Comparison of ENCODE assay signal across 18 cellular contexts in genomic region chr6:131215212-131215611, GRCh38.
DNase-seq lines count a peak whose midpoint lies in the region; ATAC-seq and TF ChIP-seq lines count a peak whose summit lies in the region.
"Had no signal": no experiment of that assay in that cellular context is flagged by ENCODE, and none has a peak within 500 bp of the region (broad histone marks: within the 10 kb centered on the region; RNA-seq: fewer than 3 reads in every experiment).

No MANE protein-coding gene starts in this region.

- H3K27ac ChIP-seq in DND-41 (ENCODE audit: low read length): 0 out of 2 replicates have a peak overlapping the region, but pooled peaks have one; percentile 34
- peak overlapping the region; percentile 28; the same call in 1 of the 2 replicates for H3K27ac ChIP-seq in VCaP
- peak overlapping the region; percentile 60 for H3K27ac ChIP-seq in left ventricle myocardium inferior (replicated peaks)
- no peak overlapping the region for H3K27ac ChIP-seq in neuronal stem cell (replicated peaks; ENCODE audit: low read length)
- no peak overlapping the region for H3K27ac ChIP-seq in stomach
- H3K27ac ChIP-seq: C4-2B, GM23248 had no signal

- intact Hi-C loops in left ventricle myocardium inferior (cut with micrococcal nuclease): no loop called here
- intact Hi-C loops in stomach (cut with DNase I; ENCODE audit: low total_unique reads): no loop called here

- H4K8ac ChIP-seq in neuronal stem cell (ENCODE audit: low read depth, low read length): no peak overlapping the region

- H3K4ac ChIP-seq in neuronal stem cell (ENCODE audit: low read length): no peak overlapping the region

- H4K91ac ChIP-seq in neuronal stem cell (ENCODE audit: low read depth, low read length, poor library complexity): no peak overlapping the region

- no peak overlapping the region for H3K4me3 ChIP-seq in DND-41 (ENCODE audit: low read depth in 1 of 2, low read length in 2 of 2)
- H3K4me3 ChIP-seq in left ventricle myocardium inferior: no peak overlapping the region
- H3K4me3 ChIP-seq in neuronal stem cell (ENCODE audit: low read length in 2 of 2): no peak overlapping the region
- no peak overlapping the region for H3K4me3 ChIP-seq in stomach
- H3K4me3 ChIP-seq: GM23248 had no signal

- H3K23ac ChIP-seq in neuronal stem cell (ENCODE audit: low read depth, low read length, poor library complexity): no peak overlapping the region

- H3K79me2 ChIP-seq in DND-41 (ENCODE audit: insufficient read depth, low read length): no peaks in the 10 kb centered on the region

- no peak overlapping the region for H2AK5ac ChIP-seq in neuronal stem cell (ENCODE audit: low read depth, low read length)

- TF ChIP-seq CTCF in DND-41 (IDR thresholded peaks at IDR 0.05; ENCODE audit: borderline replicate concordance, extremely low read depth, low read length, poor library complexity, severe bottlenecking) (no peak), VCaP (conservative IDR thresholded peaks at IDR 0.05) (no peak), left ventricle myocardium inferior (IDR thresholded peaks at IDR 0.05; ENCODE audit: borderline replicate concordance) (no peak), stomach (IDR thresholded peaks at IDR 0.05) (no peak)

- TF ChIP-seq POLR2A in GM18505 (IDR thresholded peaks at IDR 0.05; ENCODE audit: borderline replicate concordance, extremely low read depth, insufficient read depth, insufficient read length) (no peak), stomach (IDR thresholded peaks at IDR 0.05) (no peak)

- H3K36me3 ChIP-seq in DND-41 (ENCODE audit: insufficient read depth, low read length) (no peaks in the 10 kb centered on the region), left ventricle myocardium inferior (no peaks in the 10 kb centered on the region), neuronal stem cell (replicated peaks in 1 of 2; ENCODE audit: control insufficient read depth in 2 of 2, insufficient read depth in 2 of 2, low read length in 2 of 2) (no peaks in the 10 kb centered on the region), stomach (peaks cover 0 to 2% (median under 1%) of the 10 kb centered on the region in 4 donors)

- H2BK120ac ChIP-seq in neuronal stem cell (ENCODE audit: low read depth, low read length): no peak overlapping the region

- H3K14ac ChIP-seq in neuronal stem cell (ENCODE audit: low read length): peak overlapping the region; percentile 64

- H3K9me3 ChIP-seq in DND-41 (ENCODE audit: insufficient read depth, low read length, severe bottlenecking) (no peaks in the 10 kb centered on the region), left ventricle myocardium inferior (replicated peaks) (no peaks in the 10 kb centered on the region), neuronal stem cell (replicated peaks in 1 of 2; ENCODE audit: control insufficient read depth in 2 of 2, insufficient read depth in 1 of 2, low read depth in 1 of 2, low read length in 2 of 2) (no peaks in the 10 kb centered on the region), stomach (no peaks in the 10 kb centered on the region)
- H3K9me3 ChIP-seq: SK-N-SH had no signal

- H3K9ac ChIP-seq in DND-41 (ENCODE audit: low read depth, low read length) (no peak overlapping the region), neuronal stem cell (ENCODE audit: low read depth, low read length, poor library complexity) (no peak overlapping the region)
- H3K9ac ChIP-seq: GM23248, SK-N-SH had no signal

- DNase-seq in DND-41 (no peak), left ventricle myocardium inferior (peak; percentile 13), neuronal stem cell (ENCODE audit: low spot score) (no peak), stomach (no peak)
- DNase-seq: AML-193, GM23248, HCEC 1CT, Kasumi-1, MM.1S, NCI-H1092, NCI-H146, NCI-H2029 treated with DMSO at 0.1 percent for 48 hours, SK-N-SH had no signal

- H3K79me1 ChIP-seq in neuronal stem cell (ENCODE audit: low read depth, low read length): no peaks in the 10 kb centered on the region

- no peak overlapping the region for H2BK15ac ChIP-seq in neuronal stem cell (ENCODE audit: low read length)

- TF ChIP-seq EP300 in stomach (IDR thresholded peaks at IDR 0.05): no peak

- H3K4me1 ChIP-seq in DND-41 (ENCODE audit: insufficient read depth, low read length) (peaks cover 35% of the 10 kb centered on the region), left ventricle myocardium inferior (peaks cover 49% of the 10 kb centered on the region), neuronal stem cell (ENCODE audit: control insufficient read depth in 2 of 2, insufficient read depth in 1 of 2, low read depth in 1 of 2, low read length in 2 of 2) (peaks cover 3 to 6% of the 10 kb centered on the region in 2 donors), stomach (peaks cover 23 to 48% (median 32%) of the 10 kb centered on the region in 4 donors)

- no CpG with 5 or more reads among the region's 5 CpGs for WGBS in neuronal stem cell (ENCODE audit: extremely low coverage in 2 of 2, insufficient read length in 2 of 2, insufficient replicate concordance in 1 of 2), 2 donors
- 90 to 95% (median 92%) methylated on average over 5 of the region's 5 CpGs for WGBS in stomach, 5 donors

- H2AFZ ChIP-seq in DND-41 (ENCODE audit: low read depth, low read length): no peak overlapping the region
- no peak overlapping the region for H2AFZ ChIP-seq in neuronal stem cell (ENCODE audit: low read length)
- H2AFZ ChIP-seq: GM23248 had no signal

- H2BK12ac ChIP-seq in neuronal stem cell (ENCODE audit: low read length): no peak overlapping the region

- ATAC-seq in DND-41 (ENCODE audit: insufficient read depth, low read depth) (0 out of 3 replicates have a peak, but pooled peaks have one; percentile 21), GM19328 (IDR thresholded peaks at IDR 0.05; ENCODE audit: unreplicated experiment) (no peak), GM18505 (IDR thresholded peaks at IDR 0.05; ENCODE audit: unreplicated experiment) (no peak)
- ATAC-seq: Panc1 had no signal

- no peaks in the 10 kb centered on the region for H4K20me1 ChIP-seq in DND-41 (ENCODE audit: insufficient read depth, low read length)

- H3K18ac ChIP-seq in neuronal stem cell (ENCODE audit: low read length): peak overlapping the region; percentile 57

- peak overlapping the region; percentile 6 for H2BK5ac ChIP-seq in neuronal stem cell (ENCODE audit: low read length)

- no peak overlapping the region for H3K4me2 ChIP-seq in DND-41 (ENCODE audit: insufficient read depth, low read length)
- H3K4me2 ChIP-seq in neuronal stem cell (ENCODE audit: insufficient read depth, low read length, poor library complexity, severe bottlenecking): no peak overlapping the region
- H3K4me2 ChIP-seq: SK-N-SH had no signal

- H3K27me3 ChIP-seq in DND-41 (ENCODE audit: insufficient read depth, low read length, poor library complexity): no peaks in the 10 kb centered on the region
- H3K27me3 ChIP-seq in left ventricle myocardium inferior (ENCODE audit: low read depth): no peaks in the 10 kb centered on the region
- no peaks in the 10 kb centered on the region for H3K27me3 ChIP-seq in neuronal stem cell (ENCODE audit: control insufficient read depth in 3 of 3, insufficient read depth in 3 of 3, low read depth in 1 of 3, low read length in 3 of 3)
- no peaks in the 10 kb centered on the region for H3K27me3 ChIP-seq in stomach

Comparison
In these comparisons a context has a peak if more than half of its experiments do, and no peak if none do; other contexts are left out.
1. H3K27ac ChIP-seq: peak in DND-41 (single experiment), VCaP (single experiment) and left ventricle myocardium inferior (single experiment); none in neuronal stem cell (single experiment) and stomach (0 of 5).